In genomic region chr1:153940756-153941155, GRCh38 we compare ENCODE assay signal across 26 cellular contexts. TPM values are rescaled to one million over a fixed set of nuclear protein-coding genes. Genes with fewer than 3 reads are reported as not detected.
DNase-seq lines count a peak whose midpoint lies in the region; ATAC-seq, FAIRE-seq and TF ChIP-seq lines count a peak whose summit lies in the region.
"Had no signal": no experiment of that assay in that cellular context is flagged by ENCODE, and none has a peak within 500 bp of the region (broad histone marks: within the 10 kb centered on the region; RNA-seq: fewer than 3 reads in every experiment).

No MANE protein-coding gene starts in this region.

- H3K9me3 ChIP-seq in HepG2 (ENCODE audit: low read length) = no peaks in the 10 kb centered on the region
- H3K9me3 ChIP-seq in upper lobe of right lung = no peaks in the 10 kb centered on the region
- H3K9me3 ChIP-seq: lower lobe of right lung, testis had no signal

- TF ChIP-seq EP300 in HepG2 (IDR thresholded peaks at IDR 0.05; ENCODE audit: low read depth in 2 of 2, low read length in 2 of 2) (no peak), HepG2 (CRISPR knock-in tag; IDR thresholded peaks at IDR 0.05; ENCODE audit: borderline replicate concordance) (no peak)

- TF ChIP-seq CTCF in HepG2 (CRISPR knock-in tag; IDR thresholded peaks at IDR 0.05) (no peak), upper lobe of right lung (IDR thresholded peaks at IDR 0.05) (no peak)

- H3K36me3 ChIP-seq in HepG2 (replicated peaks in 1 of 2; ENCODE audit: control insufficient read depth in 1 of 2, insufficient read depth in 2 of 2, low read length in 2 of 2) = peaks cover 19 to 53% of the 10 kb centered on the region in 2 experiments
- peaks cover 74% of the 10 kb centered on the region for H3K36me3 ChIP-seq in upper lobe of right lung

- no peaks in the 10 kb centered on the region for H3K9me3 Mint-ChIP-seq in activated naive CD4-positive, alpha-beta T cell treated with anti-CD3 and anti-CD28 coated beads, Interleukin-2, amount 10 ng/mL, durations not matched to agents 7 days and 5 days

- H3K27ac Mint-ChIP-seq in activated naive CD4-positive, alpha-beta T cell treated with anti-CD3 and anti-CD28 coated beads, Interleukin-2, amount 10 ng/mL, durations not matched to agents 7 days and 5 days = peak overlapping the region; percentile 66

- H3K27ac ChIP-seq in HepG2 (ENCODE audit: extremely low read length, insufficient read depth, low read length) = no peak overlapping the region
- H3K27ac ChIP-seq in upper lobe of right lung = no peak overlapping the region
- H3K27ac ChIP-seq: C4-2B, cardiac muscle cell, hepatocyte, lower lobe of right lung, testis had no signal

- peaks cover 4% of the 10 kb centered on the region for H3K27me3 Mint-ChIP-seq in activated naive CD4-positive, alpha-beta T cell treated with anti-CD3 and anti-CD28 coated beads, Interleukin-2, amount 10 ng/mL, durations not matched to agents 7 days and 5 days

- intact Hi-C loops in HepG2 (cut with micrococcal nuclease; ENCODE audit: unreplicated experiment) (no loop called here), upper lobe of right lung (cut with DNase I) (no loop called here)

- peaks cover 31% of the 10 kb centered on the region for H3K4me1 ChIP-seq in HepG2 (ENCODE audit: insufficient read depth, low read length)
- peaks cover 16% of the 10 kb centered on the region for H3K4me1 ChIP-seq in upper lobe of right lung

- DNase-seq in activated naive CD4-positive, alpha-beta T cell treated with anti-CD3 and anti-CD28 coated beads, Interleukin-2, amount 10 ng/mL, durations not matched to agents 7 days and 5 days = no peak
- no peak for DNase-seq in activated naive CD4-positive, alpha-beta T cell (lab: John Stamatoyannopoulos, UW)
- no peak for DNase-seq in HepG2 (ENCODE audit: low spot score)
- DNase-seq in upper lobe of right lung = peak; percentile 44
- no peak for DNase-seq in effector CD4-positive, alpha-beta T cell
- DNase-seq: ACHN; activated CD8-positive, alpha-beta memory T cell treated with anti-CD3 and anti-CD28 coated beads, Interleukin-2, amount 50 U/mL, for 4 hours; activated gamma-delta T cell; amygdala; erythroblast; foreskin melanocyte; islet precursor cell; Kasumi-1; lower lobe of right lung; NCI-H187; NCI-H748 treated with DMSO at 0.1 percent for 48 hours; OCI-M1; Right ventricle myocardium superior; testis had no signal

- H2AFZ ChIP-seq in HepG2 (ENCODE audit: low read length) = no peak overlapping the region
- H2AFZ ChIP-seq: hepatocyte had no signal

- no peak for TF ChIP-seq POLR2A in HepG2 (IDR thresholded peaks at IDR 0.05; ENCODE audit: insufficient read depth in 1 of 2, low read depth in 2 of 2, low read length in 2 of 2)

- POLR2A ChIA-PET in HepG2 (lab: Yijun Ruan, JAX) = interaction anchor here (1.3 kb wide), 1 partner anchor 17 kb away, joined by 3 read pairs; no protein-coding TSS in a partner anchor

- H3K4me3 ChIP-seq in HepG2 (replicated peaks in 1 of 3; ENCODE audit: insufficient read depth in 1 of 3, low read depth in 2 of 3, low read length in 3 of 3) = no peak overlapping the region
- no peak overlapping the region for H3K4me3 ChIP-seq in upper lobe of right lung
- H3K4me3 ChIP-seq: cardiac muscle cell, hepatocyte, lower lobe of right lung, testis had no signal

- BruUV-seq in HepG2 (replicated peaks; lab: Mats Ljungman, UMichigan) = no TSS peak

- peaks cover 37% of the 10 kb centered on the region for H3K4me1 Mint-ChIP-seq in activated naive CD4-positive, alpha-beta T cell treated with anti-CD3 and anti-CD28 coated beads, Interleukin-2, amount 10 ng/mL, durations not matched to agents 7 days and 5 days

- ATAC-seq in HepG2 (no peak), upper lobe of right lung (no peak), esophagus mucosa (no peak)
- ATAC-seq: HCT116, lower lobe of right lung had no signal

- peaks cover 11% of the 10 kb centered on the region for H3K79me2 ChIP-seq in HepG2 (ENCODE audit: insufficient read depth, low read length)

- TF ChIP-seq RAD21 in HepG2 (CRISPR knock-in tag; IDR thresholded peaks at IDR 0.05) = no peak

- H3K4me2 ChIP-seq in HepG2 (ENCODE audit: low read depth, low read length) = no peak overlapping the region
- H3K4me2 ChIP-seq: hepatocyte had no signal

- no peak overlapping the region for H3K4me3 Mint-ChIP-seq in activated naive CD4-positive, alpha-beta T cell treated with anti-CD3 and anti-CD28 coated beads, Interleukin-2, amount 10 ng/mL, durations not matched to agents 7 days and 5 days

- no peaks in the 10 kb centered on the region for H4K20me1 ChIP-seq in HepG2 (ENCODE audit: insufficient read depth, low read length)

- H3K36me3 Mint-ChIP-seq in activated naive CD4-positive, alpha-beta T cell treated with anti-CD3 and anti-CD28 coated beads, Interleukin-2, amount 10 ng/mL, durations not matched to agents 7 days and 5 days = peaks cover 75% of the 10 kb centered on the region

- no peak overlapping the region for H3K9ac ChIP-seq in HepG2 (ENCODE audit: insufficient read depth, low read depth, low read length)

- no peak for FAIRE-seq in HepG2 (lab: Jason Lieb, UNC)
- FAIRE-seq: GM18507, HTR-8/SVneo had no signal

- H3K27me3 ChIP-seq in HepG2 (ENCODE audit: control insufficient read depth in 1 of 2, insufficient read depth in 2 of 2, low read length in 2 of 2) (no peaks in the 10 kb centered on the region), upper lobe of right lung (no peaks in the 10 kb centered on the region)
- H3K27me3 ChIP-seq: cardiac muscle cell, hepatocyte, testis had no signal

- in situ Hi-C loops in HepG2 (cut with HindIII; ENCODE audit: extremely low pct_ligation_motif_present, low pct_unique_long_range_greater_than_20kb) = loop anchor here (10.0 kb wide), 1 partner anchor 116 kb away; no protein-coding TSS in a partner anchor

- CTCF ChIA-PET in activated naive CD4-positive, alpha-beta T cell treated with anti-CD3 and anti-CD28 coated beads, Interleukin-2, amount 10 ng/mL, durations not matched to agents 7 days and 5 days (lab: Charles Lee) = no interaction called here
- CTCF ChIA-PET in HepG2 (lab: Yijun Ruan, JAX; ENCODE audit: low intra/inter-chr PET ratio, low total read pairs) = no interaction called here

- WGBS in HepG2 (ENCODE audit: low lambda C conversion rate) = 94% methylated on average over 7 of the region's 8 CpGs

RNA-seq across cellular contexts. Expression of gene DENND4B, which starts 5.8 kb away (rescaled TPM):
- total RNA-seq in HepG2 (2016; rRNA removed; fragmentation: Illumina TruSeq; extraction: Trizol) (8.7 and 15.1 TPM in 2 replicates), upper lobe of right lung (83.7 TPM), esophagus mucosa (12.1 TPM)
- 9.7 and 9.9 TPM in 2 replicates for total RNA-seq in HepG2 (2016; cell fraction: cytosol; rRNA removed; fragmentation: Illumina TruSeq; extraction: Trizol; ENCODE audit: low read depth)
- 7.7 and 18.1 TPM in 2 replicates for total RNA-seq in HepG2 (2016; cell fraction: insoluble cytoplasmic fraction; rRNA removed; fragmentation: Illumina TruSeq; extraction: Trizol)
- 7.2 and 8.2 TPM in 2 replicates for total RNA-seq in HepG2 (2016; cell fraction: membrane; rRNA removed; fragmentation: Illumina TruSeq; extraction: Trizol)
- 23.7 and 25.9 TPM in 2 replicates for total RNA-seq in HepG2 (2016; cell fraction: nucleus; rRNA removed; fragmentation: Illumina TruSeq; extraction: Trizol)
- polyA plus RNA-seq in HepG2 (2011; rRNA removed) = 20.3 and 24.3 TPM in 2 replicates
- 6.5 and 10.3 TPM in 2 replicates for polyA plus RNA-seq in HepG2 (2011; cell fraction: cytosol; rRNA removed)
- 178 and 239 TPM in 2 replicates for polyA plus RNA-seq in HepG2 (2011; cell fraction: nucleus; rRNA removed)
- polyA plus RNA-seq in HepG2 (2012) = 17.2 and 21.8 TPM in 2 replicates
- 1.4 and 1.6 TPM in 2 replicates for polyA plus RNA-seq in HepG2 (2016; cell fraction: cytosol; fragmentation: Illumina TruSeq; extraction: Trizol; ENCODE audit: low read depth)
- polyA plus RNA-seq in HepG2 (2016; cell fraction: insoluble cytoplasmic fraction; fragmentation: Illumina TruSeq; extraction: Trizol; ENCODE audit: low read depth) = 10.3 and 15.7 TPM in 2 replicates
- 4.1 and 5.2 TPM in 2 replicates for polyA plus RNA-seq in HepG2 (2016; cell fraction: membrane; fragmentation: Illumina TruSeq; extraction: Trizol; ENCODE audit: low read depth)
- 75.3 and 79.3 TPM in 2 replicates for polyA plus RNA-seq in HepG2 (2016; cell fraction: nucleus; fragmentation: Illumina TruSeq; extraction: Trizol; ENCODE audit: insufficient read depth, low read depth)
- 60.1 and 65.7 TPM in 2 replicates for polyA minus RNA-seq in HepG2 (2011; rRNA and poly(A)+ RNA removed; ENCODE audit: low replicate concordance)
- polyA minus RNA-seq in HepG2 (2011; cell fraction: cytosol; rRNA and poly(A)+ RNA removed) = 7.4 and 8.5 TPM in 2 replicates
- 66.1 and 70.7 TPM in 2 replicates for polyA minus RNA-seq in HepG2 (2011; cell fraction: nucleus; rRNA and poly(A)+ RNA removed)

RNA-seq across cellular contexts. Expression of gene CRTC2, which starts 17.7 kb away (rescaled TPM):
- total RNA-seq in HepG2 (2016; rRNA removed; fragmentation: Illumina TruSeq; extraction: Trizol) (4.0 and 6.1 TPM in 2 replicates), upper lobe of right lung (52.7 TPM), esophagus mucosa (13.3 TPM)
- 3.0 and 4.2 TPM in 2 replicates for total RNA-seq in HepG2 (2016; cell fraction: cytosol; rRNA removed; fragmentation: Illumina TruSeq; extraction: Trizol; ENCODE audit: low read depth)
- 3.1 and 5.5 TPM in 2 replicates for total RNA-seq in HepG2 (2016; cell fraction: insoluble cytoplasmic fraction; rRNA removed; fragmentation: Illumina TruSeq; extraction: Trizol)
- total RNA-seq in HepG2 (2016; cell fraction: membrane; rRNA removed; fragmentation: Illumina TruSeq; extraction: Trizol) = 5.2 and 6.7 TPM in 2 replicates
- total RNA-seq in HepG2 (2016; cell fraction: nucleus; rRNA removed; fragmentation: Illumina TruSeq; extraction: Trizol) = 7.2 and 9.2 TPM in 2 replicates
- polyA plus RNA-seq in HepG2 (2011; rRNA removed) = 24.2 and 26.7 TPM in 2 replicates
- polyA plus RNA-seq in HepG2 (2011; cell fraction: cytosol; rRNA removed) = 10.1 and 12.6 TPM in 2 replicates
- 47.3 and 47.5 TPM in 2 replicates for polyA plus RNA-seq in HepG2 (2011; cell fraction: nucleus; rRNA removed)
- 14.5 and 18.4 TPM in 2 replicates for polyA plus RNA-seq in HepG2 (2012)
- 4.5 and 4.8 TPM in 2 replicates for polyA plus RNA-seq in HepG2 (2016; cell fraction: cytosol; fragmentation: Illumina TruSeq; extraction: Trizol; ENCODE audit: low read depth)
- polyA plus RNA-seq in HepG2 (2016; cell fraction: insoluble cytoplasmic fraction; fragmentation: Illumina TruSeq; extraction: Trizol; ENCODE audit: low read depth) = 9.2 and 10.0 TPM in 2 replicates
- 9.6 and 10.4 TPM in 2 replicates for polyA plus RNA-seq in HepG2 (2016; cell fraction: membrane; fragmentation: Illumina TruSeq; extraction: Trizol; ENCODE audit: low read depth)
- polyA plus RNA-seq in HepG2 (2016; cell fraction: nucleus; fragmentation: Illumina TruSeq; extraction: Trizol; ENCODE audit: insufficient read depth, low read depth) = 37.9 and 40.4 TPM in 2 replicates
- 40.4 and 54.2 TPM in 2 replicates for polyA minus RNA-seq in HepG2 (2011; rRNA and poly(A)+ RNA removed; ENCODE audit: low replicate concordance)
- polyA minus RNA-seq in HepG2 (2011; cell fraction: cytosol; rRNA and poly(A)+ RNA removed) = 9.1 and 10.3 TPM in 2 replicates
- 20.5 and 25.0 TPM in 2 replicates for polyA minus RNA-seq in HepG2 (2011; cell fraction: nucleus; rRNA and poly(A)+ RNA removed)

RNA-seq across cellular contexts. Expression of gene GATAD2B, which starts 18.0 kb away (rescaled TPM):
- total RNA-seq in HepG2 (2016; rRNA removed; fragmentation: Illumina TruSeq; extraction: Trizol) (3.2 and 5.3 TPM in 2 replicates), upper lobe of right lung (55.1 TPM), esophagus mucosa (17.9 TPM)
- total RNA-seq in HepG2 (2016; cell fraction: cytosol; rRNA removed; fragmentation: Illumina TruSeq; extraction: Trizol; ENCODE audit: low read depth) = 2.7 and 3.0 TPM in 2 replicates
- total RNA-seq in HepG2 (2016; cell fraction: insoluble cytoplasmic fraction; rRNA removed; fragmentation: Illumina TruSeq; extraction: Trizol) = 2.9 and 4.8 TPM in 2 replicates
- total RNA-seq in HepG2 (2016; cell fraction: membrane; rRNA removed; fragmentation: Illumina TruSeq; extraction: Trizol) = 2.6 and 2.9 TPM in 2 replicates
- 5.6 and 7.4 TPM in 2 replicates for total RNA-seq in HepG2 (2016; cell fraction: nucleus; rRNA removed; fragmentation: Illumina TruSeq; extraction: Trizol)
- polyA plus RNA-seq in HepG2 (2011; rRNA removed) = 5.1 and 5.2 TPM in 2 replicates
- 2.3 and 2.4 TPM in 2 replicates for polyA plus RNA-seq in HepG2 (2011; cell fraction: cytosol; rRNA removed)
- 6.7 and 6.9 TPM in 2 replicates for polyA plus RNA-seq in HepG2 (2011; cell fraction: nucleus; rRNA removed)
- 5.4 and 5.6 TPM in 2 replicates for polyA plus RNA-seq in HepG2 (2012)
- 0.17 TPM in 2 replicates for polyA plus RNA-seq in HepG2 (2016; cell fraction: cytosol; fragmentation: Illumina TruSeq; extraction: Trizol; ENCODE audit: low read depth)
- 4.0 and 4.9 TPM in 2 replicates for polyA plus RNA-seq in HepG2 (2016; cell fraction: insoluble cytoplasmic fraction; fragmentation: Illumina TruSeq; extraction: Trizol; ENCODE audit: low read depth)
- 0.62 and 0.83 TPM in 2 replicates for polyA plus RNA-seq in HepG2 (2016; cell fraction: membrane; fragmentation: Illumina TruSeq; extraction: Trizol; ENCODE audit: low read depth)
- 7.9 and 9.9 TPM in 2 replicates for polyA plus RNA-seq in HepG2 (2016; cell fraction: nucleus; fragmentation: Illumina TruSeq; extraction: Trizol; ENCODE audit: insufficient read depth, low read depth)
- polyA minus RNA-seq in HepG2 (2011; rRNA and poly(A)+ RNA removed; ENCODE audit: low replicate concordance) = 8.7 and 32.1 TPM in 2 replicates
- polyA minus RNA-seq in HepG2 (2011; cell fraction: cytosol; rRNA and poly(A)+ RNA removed) = 8.6 and 11.1 TPM in 2 replicates
- 7.9 and 9.0 TPM in 2 replicates for polyA minus RNA-seq in HepG2 (2011; cell fraction: nucleus; rRNA and poly(A)+ RNA removed)

RNA-seq across cellular contexts. Expression of gene SLC39A1, which starts 22.6 kb away (rescaled TPM):
- total RNA-seq in HepG2 (2016; rRNA removed; fragmentation: Illumina TruSeq; extraction: Trizol) (47.5 and 78.4 TPM in 2 replicates), upper lobe of right lung (120 TPM), esophagus mucosa (42.3 TPM)
- 18.4 and 21.0 TPM in 2 replicates for total RNA-seq in HepG2 (2016; cell fraction: cytosol; rRNA removed; fragmentation: Illumina TruSeq; extraction: Trizol; ENCODE audit: low read depth)
- 44.8 and 83.0 TPM in 2 replicates for total RNA-seq in HepG2 (2016; cell fraction: insoluble cytoplasmic fraction; rRNA removed; fragmentation: Illumina TruSeq; extraction: Trizol)
- total RNA-seq in HepG2 (2016; cell fraction: membrane; rRNA removed; fragmentation: Illumina TruSeq; extraction: Trizol) = 48.8 and 53.3 TPM in 2 replicates
- 62.5 and 68.3 TPM in 2 replicates for total RNA-seq in HepG2 (2016; cell fraction: nucleus; rRNA removed; fragmentation: Illumina TruSeq; extraction: Trizol)
- polyA plus RNA-seq in HepG2 (2011; rRNA removed) = 71.2 and 80.5 TPM in 2 replicates
- polyA plus RNA-seq in HepG2 (2011; cell fraction: cytosol; rRNA removed) = 85.8 and 89.3 TPM in 2 replicates
- polyA plus RNA-seq in HepG2 (2011; cell fraction: nucleus; rRNA removed) = 45.4 and 53.1 TPM in 2 replicates
- polyA plus RNA-seq in HepG2 (2012) = 45.9 and 65.4 TPM in 2 replicates
- polyA plus RNA-seq in HepG2 (2016; cell fraction: cytosol; fragmentation: Illumina TruSeq; extraction: Trizol; ENCODE audit: low read depth) = 17.5 and 20.5 TPM in 2 replicates
- 42.6 and 45.0 TPM in 2 replicates for polyA plus RNA-seq in HepG2 (2016; cell fraction: insoluble cytoplasmic fraction; fragmentation: Illumina TruSeq; extraction: Trizol; ENCODE audit: low read depth)
- 36.5 and 40.5 TPM in 2 replicates for polyA plus RNA-seq in HepG2 (2016; cell fraction: membrane; fragmentation: Illumina TruSeq; extraction: Trizol; ENCODE audit: low read depth)
- 87.4 and 101 TPM in 2 replicates for polyA plus RNA-seq in HepG2 (2016; cell fraction: nucleus; fragmentation: Illumina TruSeq; extraction: Trizol; ENCODE audit: insufficient read depth, low read depth)
- 112 and 159 TPM in 2 replicates for polyA minus RNA-seq in HepG2 (2011; rRNA and poly(A)+ RNA removed; ENCODE audit: low replicate concordance)
- 38.9 and 39.9 TPM in 2 replicates for polyA minus RNA-seq in HepG2 (2011; cell fraction: cytosol; rRNA and poly(A)+ RNA removed)
- 14.5 and 19.6 TPM in 2 replicates for polyA minus RNA-seq in HepG2 (2011; cell fraction: nucleus; rRNA and poly(A)+ RNA removed)

RNA-seq across cellular contexts. Expression of gene CREB3L4, which starts 26.9 kb away (rescaled TPM):
- total RNA-seq in HepG2 (2016; rRNA removed; fragmentation: Illumina TruSeq; extraction: Trizol) (7.8 and 9.9 TPM in 2 replicates), upper lobe of right lung (10.5 TPM), esophagus mucosa (7.6 TPM)
- total RNA-seq in HepG2 (2016; cell fraction: cytosol; rRNA removed; fragmentation: Illumina TruSeq; extraction: Trizol; ENCODE audit: low read depth) = 2.6 and 3.2 TPM in 2 replicates
- total RNA-seq in HepG2 (2016; cell fraction: insoluble cytoplasmic fraction; rRNA removed; fragmentation: Illumina TruSeq; extraction: Trizol) = 8.3 and 10.7 TPM in 2 replicates
- total RNA-seq in HepG2 (2016; cell fraction: membrane; rRNA removed; fragmentation: Illumina TruSeq; extraction: Trizol) = 6.5 and 7.8 TPM in 2 replicates
- total RNA-seq in HepG2 (2016; cell fraction: nucleus; rRNA removed; fragmentation: Illumina TruSeq; extraction: Trizol) = 8.4 and 9.8 TPM in 2 replicates
- polyA plus RNA-seq in HepG2 (2011; rRNA removed) = 17.4 and 18.7 TPM in 2 replicates
- polyA plus RNA-seq in HepG2 (2011; cell fraction: cytosol; rRNA removed) = 13.1 and 18.4 TPM in 2 replicates
- polyA plus RNA-seq in HepG2 (2011; cell fraction: nucleus; rRNA removed) = 36.4 and 41.3 TPM in 2 replicates
- polyA plus RNA-seq in HepG2 (2012) = 9.7 and 10.7 TPM in 2 replicates
- polyA plus RNA-seq in HepG2 (2016; cell fraction: cytosol; fragmentation: Illumina TruSeq; extraction: Trizol; ENCODE audit: low read depth) = 2.0 and 2.6 TPM in 2 replicates
- polyA plus RNA-seq in HepG2 (2016; cell fraction: insoluble cytoplasmic fraction; fragmentation: Illumina TruSeq; extraction: Trizol; ENCODE audit: low read depth) = 8.4 and 10.9 TPM in 2 replicates
- polyA plus RNA-seq in HepG2 (2016; cell fraction: membrane; fragmentation: Illumina TruSeq; extraction: Trizol; ENCODE audit: low read depth) = 4.1 and 6.4 TPM in 2 replicates
- 15.7 and 16.0 TPM in 2 replicates for polyA plus RNA-seq in HepG2 (2016; cell fraction: nucleus; fragmentation: Illumina TruSeq; extraction: Trizol; ENCODE audit: insufficient read depth, low read depth)
- polyA minus RNA-seq in HepG2 (2011; rRNA and poly(A)+ RNA removed; ENCODE audit: low replicate concordance) = 22.4 and 31.3 TPM in 2 replicates
- 5.7 and 9.4 TPM in 2 replicates for polyA minus RNA-seq in HepG2 (2011; cell fraction: cytosol; rRNA and poly(A)+ RNA removed)
- 10.2 and 12.7 TPM in 2 replicates for polyA minus RNA-seq in HepG2 (2011; cell fraction: nucleus; rRNA and poly(A)+ RNA removed)
